In genomic region chr20:53427951-53428350, GRCh38 we compare ENCODE assay signal across 34 cellular contexts.
"Had no signal": no experiment of that assay in that cellular context is flagged by ENCODE, and none has a peak within 500 bp of the region (broad histone marks: within the 10 kb centered on the region; RNA-seq: fewer than 3 reads in every experiment).

No MANE protein-coding gene starts in this region.

- H3K4me1 Mint-ChIP-seq: activated B cell treated with CpG ODN at 0.5 μM for 24 hours; activated T-helper 17 cell treated with anti-CD3 and anti-CD28 coated beads, Interleukin-2, amount 50 U/mL, for 72 hours had no signal

- FAIRE-seq: colon, TTC549 had no signal

- H3K36me3 ChIP-seq: adrenal gland, ascending aorta, brain microvascular endothelial cell, breast epithelium had no signal

- H3K9me3 Mint-ChIP-seq: activated naive CD4-positive, alpha-beta T cell treated with anti-CD3 and anti-CD28 coated beads for 36 hours; activated naive CD8-positive, alpha-beta T cell treated with anti-CD3 and anti-CD28 coated beads for 36 hours; activated T-cell treated with anti-CD3 and anti-CD28 coated beads, Interleukin-2, amount 50 U/mL, for 4 hours had no signal

- H3K9me3 ChIP-seq: adrenal gland, ascending aorta, body of pancreas, breast epithelium had no signal

- DNase-seq: activated B cell treated with CpG ODN at 0.5 μM for 24 hours; activated CD4-positive, alpha-beta memory T cell treated with anti-CD3 and anti-CD28 coated beads for 36 hours; activated CD4-positive, alpha-beta T cell treated with anti-CD3 and anti-CD28 coated beads for 4 hours; activated CD4-positive, alpha-beta T cell treated with anti-CD3 and anti-CD28 coated beads, Interleukin-2, amount 10 ng/mL, durations not matched to agents 24 days and 14 days; activated CD4-positive, alpha-beta T cell treated with anti-CD3 and anti-CD28 coated beads, Interleukin-2, amount 50 U/mL, for 1 hour; activated CD4-positive, alpha-beta T cell treated with anti-CD3 and anti-CD28 coated beads, Interleukin-2, amount 50 U/mL, for 4 hours; activated CD4-positive, CD25-positive, alpha-beta regulatory T cell treated with anti-CD3 and anti-CD28 coated beads, Interleukin-2, amount 50 U/mL, for 72 hours; activated CD8-positive, alpha-beta memory T cell treated with anti-CD3 and anti-CD28 coated beads, Interleukin-2, amount 50 U/mL, for 4 hours; activated CD8-positive, alpha-beta T cell treated with anti-CD3 and anti-CD28 coated beads for 36 hours; activated effector memory CD4-positive, alpha-beta T cell treated with anti-CD3 and anti-CD28 coated beads, Interleukin-2, amount 50 U/mL, for 16 hours; activated gamma-delta T cell treated with Interleukin-2 at 50 U/mL for 16 hours; activated naive CD4-positive, alpha-beta T cell; activated naive CD4-positive, alpha-beta T cell treated with anti-CD3 and anti-CD28 coated beads for 36 hours; activated naive CD4-positive, alpha-beta T cell treated with anti-CD3 and anti-CD28 coated beads, Interleukin-2, amount 50 U/mL, for 16 hours; activated naive CD8-positive, alpha-beta T cell treated with anti-CD3 and anti-CD28 coated beads for 36 hours; activated T-cell treated with anti-CD3 and anti-CD28 coated beads for 4 hours; activated T-cell treated with anti-CD3 and anti-CD28 coated beads, Interleukin-2, amount 50 U/mL, for 1 hour; activated T-cell treated with anti-CD3 and anti-CD28 coated beads, Interleukin-2, amount 50 U/mL, for 4 hours; activated T-cell treated with anti-CD3 and anti-CD28 coated beads, Interleukin-2, amount 50 U/mL, for 72 hours; amniotic stem cell; body of pancreas; brain microvascular endothelial cell; central memory CD4-positive, alpha-beta T cell; T-helper 2 cell; T-helper 9 cell had no signal

- H3K4me1 ChIP-seq: ascending aorta, body of pancreas, breast epithelium had no signal

- H3K36me3 Mint-ChIP-seq: activated naive CD8-positive, alpha-beta T cell treated with anti-CD3 and anti-CD28 coated beads for 36 hours had no signal

- H3K27ac ChIP-seq: ascending aorta, body of pancreas, brain microvascular endothelial cell, breast epithelium, VCaP had no signal

- H3K4me3 Mint-ChIP-seq: activated B cell treated with CpG ODN at 0.5 μM for 24 hours; activated CD4-positive, alpha-beta memory T cell treated with anti-CD3 and anti-CD28 coated beads for 36 hours; activated CD4-positive, alpha-beta T cell treated with anti-CD3 and anti-CD28 coated beads, Interleukin-2, amount 10 ng/mL, durations not matched to agents 24 days and 14 days; activated CD8-positive, alpha-beta T cell treated with anti-CD3 and anti-CD28 coated beads for 36 hours; activated naive CD4-positive, alpha-beta T cell treated with anti-CD3 and anti-CD28 coated beads for 36 hours; activated naive CD8-positive, alpha-beta T cell treated with anti-CD3 and anti-CD28 coated beads for 36 hours; activated T-cell treated with anti-CD3 and anti-CD28 coated beads, Interleukin-2, amount 50 U/mL, for 4 hours; activated T-helper 1 cell treated with anti-CD3 and anti-CD28 coated beads, Interleukin-12 subunit alpha, Interleukin-12 subunit beta, Interleukin-2, Interleukin-4 antibody, amounts not matched to agents 30 ng/mL and 10 ng/mL and 1 ng/mL, durations not matched to agents 14 hours and 24 hours and 36 hours; activated T-helper 17 cell treated with anti-CD3 and anti-CD28 coated beads, Interleukin-2, amount 50 U/mL, for 72 hours; T-helper 2 cell treated with Interferon-gamma antibody and Interleukin-4, amounts not matched to agents 5 μg/mL and 100 μg/mL, for 36 hours had no signal

- H3K27ac Mint-ChIP-seq: activated B cell treated with CpG ODN at 0.5 μM for 24 hours; activated CD4-positive, alpha-beta memory T cell treated with anti-CD3 and anti-CD28 coated beads for 36 hours; activated CD8-positive, alpha-beta T cell treated with anti-CD3 and anti-CD28 coated beads for 36 hours; activated naive CD4-positive, alpha-beta T cell treated with anti-CD3 and anti-CD28 coated beads for 36 hours; activated naive CD8-positive, alpha-beta T cell treated with anti-CD3 and anti-CD28 coated beads for 36 hours; activated T-cell treated with anti-CD3 and anti-CD28 coated beads, Interleukin-2, amount 50 U/mL, for 72 hours; activated T-helper 17 cell treated with anti-CD3 and anti-CD28 coated beads, Interleukin-2, amount 50 U/mL, for 72 hours; T-helper 2 cell treated with Interferon-gamma antibody and Interleukin-4, amounts not matched to agents 5 μg/mL and 100 μg/mL, for 36 hours had no signal

- H3K27me3 Mint-ChIP-seq: activated CD4-positive, alpha-beta memory T cell treated with anti-CD3 and anti-CD28 coated beads for 36 hours; activated CD4-positive, alpha-beta T cell treated with anti-CD3 and anti-CD28 coated beads, Interleukin-2, amount 10 ng/mL, durations not matched to agents 24 days and 14 days; activated naive CD8-positive, alpha-beta T cell treated with anti-CD3 and anti-CD28 coated beads for 36 hours; activated T-helper 17 cell treated with anti-CD3 and anti-CD28 coated beads, Interleukin-2, amount 50 U/mL, for 72 hours had no signal

- ATAC-seq: activated CD8-positive, alpha-beta T cell treated with anti-CD3 and anti-CD28 coated beads for 36 hours; activated T-cell treated with anti-CD3 and anti-CD28 coated beads, Interleukin-2, amount 50 U/mL, for 4 hours; body of pancreas had no signal

- H3K4me3 ChIP-seq: adrenal gland, ascending aorta, body of pancreas, breast epithelium had no signal

- H3K27me3 ChIP-seq: adrenal gland, ascending aorta, body of pancreas, brain microvascular endothelial cell, breast epithelium had no signal
